In genomic region chr13:24680921-24681585, GRCh38 we compare ENCODE assay signal across 13 cellular contexts. TPM values are rescaled to one million over a fixed set of nuclear protein-coding genes. Genes with fewer than 3 reads are reported as not detected.
DNase-seq lines count a peak whose midpoint lies in the region; ATAC-seq and TF ChIP-seq lines count a peak whose summit lies in the region.
"Had no signal": no experiment of that assay in that cellular context is flagged by ENCODE, and none has a peak within 500 bp of the region (broad histone marks: within the 10 kb centered on the region; RNA-seq: fewer than 3 reads in every experiment).

No MANE protein-coding gene starts in this region.

- H3K4me3 ChIP-seq in heart right ventricle (peak overlapping the region in 7 of 10 donors; percentile 18 to 49 (median 37)), coronary artery (peak overlapping the region; percentile 73)
- H3K4me3 ChIP-seq in naive thymus-derived CD4-positive, alpha-beta T cell (ENCODE audit: low read length), result peak overlapping the region; percentile 31

- H3K27me3 Mint-ChIP-seq in naive thymus-derived CD4-positive, alpha-beta T cell, result peaks cover 37 to 57% (median 43%) of the 10 kb centered on the region in 5 donors

- ATAC-seq in heart right ventricle (no peak), Right ventricle myocardium inferior (no peak), foreskin keratinocyte (no peak), HG02610 (IDR thresholded peaks at IDR 0.05; ENCODE audit: unreplicated experiment) (no peak), HG03469 (IDR thresholded peaks at IDR 0.05; ENCODE audit: unreplicated experiment) (no peak)
- ATAC-seq in naive thymus-derived CD4-positive, alpha-beta T cell, result no peak

- no peak overlapping the region for H3K27ac Mint-ChIP-seq in naive thymus-derived CD4-positive, alpha-beta T cell
- H3K27ac Mint-ChIP-seq: activated CD4-positive, alpha-beta T cell treated with anti-CD3 and anti-CD28 coated beads for 36 hours had no signal

- H3K27me3 ChIP-seq in heart right ventricle (peaks cover 12 to 55% (median 51%) of the 10 kb centered on the region in 7 donors), foreskin keratinocyte (no peaks in the 10 kb centered on the region)
- H3K27me3 ChIP-seq in naive thymus-derived CD4-positive, alpha-beta T cell (ENCODE audit: control insufficient read depth in 2 of 2, insufficient read depth in 2 of 2, low read length in 2 of 2), result peaks cover 4 to 14% of the 10 kb centered on the region in 2 donors

- H3K36me3 Mint-ChIP-seq in naive thymus-derived CD4-positive, alpha-beta T cell, result no peaks in the 10 kb centered on the region

- peak overlapping the region in 7 of 10 donors; percentile 32 to 60 (median 45) for H3K4me3 Mint-ChIP-seq in naive thymus-derived CD4-positive, alpha-beta T cell

- no peaks in the 10 kb centered on the region for H3K36me3 ChIP-seq in heart right ventricle
- no peaks in the 10 kb centered on the region for H3K36me3 ChIP-seq in naive thymus-derived CD4-positive, alpha-beta T cell (ENCODE audit: control insufficient read depth in 2 of 3, insufficient read depth in 3 of 3, low read length in 3 of 3)

- no peak for TF ChIP-seq CTCF in heart right ventricle (IDR thresholded peaks at IDR 0.05)
- no peak for TF ChIP-seq CTCF in coronary artery (IDR thresholded peaks at IDR 0.05)
- no peak for TF ChIP-seq CTCF in foreskin keratinocyte (conservative IDR thresholded peaks at IDR 0.05)

- H3K4me1 Mint-ChIP-seq in naive thymus-derived CD4-positive, alpha-beta T cell, result peaks cover 22 to 43% (median 30%) of the 10 kb centered on the region in 7 donors

- intact Hi-C loops in heart right ventricle (cut with DNase I) (loop anchor here in 1 of 10 donors (10.0 kb wide), 1 partner anchor 54 kb away; no protein-coding TSS in a partner anchor), Right ventricle myocardium inferior (cut with DNase I) (no loop called here)
- intact Hi-C loops in naive thymus-derived CD4-positive, alpha-beta T cell (cut with micrococcal nuclease), result loop anchor here in 1 of 2 donors (5.0 kb wide), 3 partner anchors 169 to 316 kb away; partner anchors contain the start of gene PARP4

- POLR2A ChIA-PET in naive thymus-derived CD4-positive, alpha-beta T cell (lab: Charles Lee), result interaction anchor here (1.1 kb wide), 1 partner anchor 10 kb away, joined by 3 read pairs; no protein-coding TSS in a partner anchor

- peaks cover 0 to 1% (median 0%) of the 10 kb centered on the region in 11 donors for H3K9me3 Mint-ChIP-seq in naive thymus-derived CD4-positive, alpha-beta T cell

- H3K4me1 ChIP-seq in heart right ventricle, result peaks cover 0 to 27% (median 12%) of the 10 kb centered on the region in 9 donors
- peaks cover 15 to 30% of the 10 kb centered on the region in 2 donors for H3K4me1 ChIP-seq in naive thymus-derived CD4-positive, alpha-beta T cell (ENCODE audit: control insufficient read depth in 2 of 2, insufficient read depth in 2 of 2, low read length in 2 of 2)
- no peaks in the 10 kb centered on the region for H3K4me1 ChIP-seq in foreskin keratinocyte

- no peak overlapping the region for H3K27ac ChIP-seq in heart right ventricle
- H3K27ac ChIP-seq in coronary artery, result no peak overlapping the region
- H3K27ac ChIP-seq in naive thymus-derived CD4-positive, alpha-beta T cell (ENCODE audit: low read depth, low read length), result no peak overlapping the region
- no peak overlapping the region for H3K27ac ChIP-seq in foreskin keratinocyte

- no peaks in the 10 kb centered on the region for H3K9me3 ChIP-seq in heart right ventricle
- no peaks in the 10 kb centered on the region for H3K9me3 ChIP-seq in naive thymus-derived CD4-positive, alpha-beta T cell (ENCODE audit: control insufficient read depth in 2 of 3, low read length in 3 of 3)

- DNase-seq in heart right ventricle (no peak), Right ventricle myocardium inferior (ENCODE audit: missing footprints) (no peak), coronary artery (ENCODE audit: low spot score) (no peak), NCI-H1930 (lab: John Stamatoyannopoulos, UW) (no peak), foreskin keratinocyte (no peak)
- no peak for DNase-seq in naive thymus-derived CD4-positive, alpha-beta T cell
- DNase-seq: GOT3, KG1, NCI-H226 had no signal

- WGBS in heart right ventricle, 2 donors, result 37 to 39% methylated on average over 28 of the region's 28 CpGs

- CTCF ChIA-PET in naive thymus-derived CD4-positive, alpha-beta T cell (lab: Charles Lee), result interaction anchor here (1.1 kb wide), 1 partner anchor 42 kb away, joined by 3 read pairs; no protein-coding TSS in a partner anchor

RNA-seq across cellular contexts. Expression of gene ATP12A, which starts 0.8 kb away (rescaled TPM):
- total RNA-seq in heart right ventricle, result not detected
- polyA plus RNA-seq in heart right ventricle, result not detected
- not detected for total RNA-seq in Right ventricle myocardium inferior
- total RNA-seq in naive thymus-derived CD4-positive, alpha-beta T cell, result under 1 TPM in 1 of 5 experiments, not detected in 4; 0.39 TPM
- not detected for polyA plus RNA-seq in naive thymus-derived CD4-positive, alpha-beta T cell
- 1.2 and 4.2 TPM in 2 replicates for total RNA-seq in foreskin keratinocyte
- 0.68 and 1.9 TPM in 2 replicates for polyA plus RNA-seq in foreskin keratinocyte
- total RNA-seq: mononuclear cell had no signal
